18 cellular contexts compared by ENCODE assay signal in genomic region chr11:3010521-3011275, GRCh38. TPM values are rescaled to one million over a fixed set of nuclear protein-coding genes. Genes with fewer than 3 reads are reported as not detected.
A peak's percentile ranks its signal among the peaks of the same experiment; 100 is the strongest.
DNase-seq lines count a peak whose midpoint lies in the region; ATAC-seq and TF ChIP-seq lines count a peak whose summit lies in the region.
"Had no signal": no experiment of that assay in that cellular context is flagged by ENCODE, and none has a peak within 500 bp of the region (broad histone marks: within the 10 kb centered on the region; RNA-seq: fewer than 3 reads in every experiment).

No MANE protein-coding gene starts in this region.

- no peaks in the 10 kb centered on the region for H4K20me1 ChIP-seq in KMS-11 (ENCODE audit: insufficient read depth)

- CTCF ChIA-PET in activated CD8-positive, alpha-beta T cell treated with anti-CD3 and anti-CD28 coated beads for 36 hours (lab: Charles Lee), result interaction anchor here (1.5 kb wide), 1 partner anchor 27 kb away, joined by 4 read pairs; no protein-coding TSS in a partner anchor
- CTCF ChIA-PET in naive thymus-derived CD4-positive, alpha-beta T cell (lab: Charles Lee), result no interaction called here

- H3K4me1 Mint-ChIP-seq in activated CD8-positive, alpha-beta T cell treated with anti-CD3 and anti-CD28 coated beads for 36 hours (ENCODE audit: low read depth), result peaks cover 69% of the 10 kb centered on the region
- peaks cover 14 to 48% (median 24%) of the 10 kb centered on the region in 7 donors for H3K4me1 Mint-ChIP-seq in naive thymus-derived CD4-positive, alpha-beta T cell

- no peaks in the 10 kb centered on the region for H3K27me3 Mint-ChIP-seq in activated CD8-positive, alpha-beta T cell treated with anti-CD3 and anti-CD28 coated beads for 36 hours
- no peaks in the 10 kb centered on the region for H3K27me3 Mint-ChIP-seq in naive thymus-derived CD4-positive, alpha-beta T cell

- H3K4me1 ChIP-seq in KMS-11 (ENCODE audit: low read depth, poor library complexity, severe bottlenecking), result peaks cover 68% of the 10 kb centered on the region
- peaks cover 22 to 28% of the 10 kb centered on the region in 2 donors for H3K4me1 ChIP-seq in naive thymus-derived CD4-positive, alpha-beta T cell (ENCODE audit: control insufficient read depth in 2 of 2, insufficient read depth in 2 of 2, low read length in 2 of 2)
- H3K4me1 ChIP-seq: body of pancreas, testis had no signal

- H3K9ac ChIP-seq in KMS-11, result no peak overlapping the region; the same call in 1 of the 2 replicates

- peak overlapping the region; percentile 57 for H3K27ac ChIP-seq in KMS-11
- no peak overlapping the region for H3K27ac ChIP-seq in naive thymus-derived CD4-positive, alpha-beta T cell (ENCODE audit: low read depth, low read length)
- H3K27ac ChIP-seq: body of pancreas, C4-2B, neutrophil, testis had no signal

- H3K9me3 Mint-ChIP-seq in activated CD8-positive, alpha-beta T cell treated with anti-CD3 and anti-CD28 coated beads for 36 hours, result no peaks in the 10 kb centered on the region
- no peaks in the 10 kb centered on the region for H3K9me3 Mint-ChIP-seq in naive thymus-derived CD4-positive, alpha-beta T cell

- no peak overlapping the region for H3K4me3 ChIP-seq in KMS-11 (IDR thresholded peaks at IDR 0.05; ENCODE audit: insufficient read depth, low read depth, low read length)
- no peak overlapping the region for H3K4me3 ChIP-seq in naive thymus-derived CD4-positive, alpha-beta T cell (ENCODE audit: low read length)
- H3K4me3 ChIP-seq: body of pancreas, testis had no signal

- peak overlapping the region; percentile 79 for H3K4me2 ChIP-seq in KMS-11

- no peak overlapping the region for H2AFZ ChIP-seq in KMS-11 (ENCODE audit: low read depth)

- H3K36me3 Mint-ChIP-seq in activated CD8-positive, alpha-beta T cell treated with anti-CD3 and anti-CD28 coated beads for 36 hours (ENCODE audit: low read depth), result peaks cover 58% of the 10 kb centered on the region
- peaks cover 4 to 28% (median 13%) of the 10 kb centered on the region in 5 donors for H3K36me3 Mint-ChIP-seq in naive thymus-derived CD4-positive, alpha-beta T cell

- no peaks in the 10 kb centered on the region for H3K79me2 ChIP-seq in KMS-11 (ENCODE audit: insufficient read depth, low read depth)

- POLR2A ChIA-PET in activated CD8-positive, alpha-beta T cell treated with anti-CD3 and anti-CD28 coated beads for 36 hours (lab: Charles Lee), result interaction anchor here (0.5 to 1.3 kb wide), 2 partner anchors 20 to 30 kb away, joined by 4 read pairs; no protein-coding TSS in a partner anchor
- POLR2A ChIA-PET in naive thymus-derived CD4-positive, alpha-beta T cell (lab: Charles Lee), result no interaction called here

- intact Hi-C loops in activated CD8-positive, alpha-beta T cell treated with anti-CD3 and anti-CD28 coated beads for 36 hours (cut with micrococcal nuclease), result no loop called here
- intact Hi-C loops in naive thymus-derived CD4-positive, alpha-beta T cell (cut with micrococcal nuclease), result loop anchor here in 1 of 2 donors (5.0 kb wide), 1 partner anchor 82 kb away; no protein-coding TSS in a partner anchor

- ATAC-seq in activated CD8-positive, alpha-beta T cell treated with anti-CD3 and anti-CD28 coated beads for 36 hours, result no peak
- ATAC-seq in naive thymus-derived CD4-positive, alpha-beta T cell, result no peak
- no peak for ATAC-seq in HG03045 (IDR thresholded peaks at IDR 0.05; ENCODE audit: unreplicated experiment)
- ATAC-seq: body of pancreas, right cardiac atrium had no signal

- peak overlapping the region; percentile 65 for H3K27ac Mint-ChIP-seq in activated CD8-positive, alpha-beta T cell treated with anti-CD3 and anti-CD28 coated beads for 36 hours
- peak overlapping the region in 6 of 9 donors; percentile 28 to 92 (median 48) for H3K27ac Mint-ChIP-seq in naive thymus-derived CD4-positive, alpha-beta T cell

- DNase-seq in NCI-H146 (lab: John Stamatoyannopoulos, UW), result peak; percentile 46
- no peak for DNase-seq in NCI-H146 treated with DMSO at 0.1 percent for 48 hours (lab: John Stamatoyannopoulos, UW; ENCODE audit: unreplicated experiment)
- DNase-seq in activated CD8-positive, alpha-beta T cell treated with anti-CD3 and anti-CD28 coated beads for 36 hours, result no peak
- DNase-seq in naive thymus-derived CD4-positive, alpha-beta T cell, result no peak
- no peak for DNase-seq in kidney glomerular epithelial cell (lab: John Stamatoyannopoulos, UW)
- DNase-seq in stimulated activated CD4-positive, alpha-beta T cell treated with anti-CD3 and anti-CD28 coated beads, Interleukin-12 subunit alpha, Interleukin-12 subunit beta, amount 100 ng/mL, for 4 hours, result no peak
- DNase-seq: 8988T; body of pancreas; dermis blood vessel endothelial cell; HCEC 1CT; head of caudate nucleus; right cardiac atrium; stimulated activated CD4-positive, alpha-beta T cell treated with anti-CD3 and anti-CD28 coated beads, Interleukin-1b, Interleukin-23, amount 100 ng/mL, for 48 hours; testis had no signal

- H3K9me3 ChIP-seq in naive thymus-derived CD4-positive, alpha-beta T cell (ENCODE audit: control insufficient read depth in 2 of 3, low read length in 3 of 3), result no peaks in the 10 kb centered on the region
- H3K9me3 ChIP-seq: body of pancreas, neutrophil, testis had no signal

- no peaks in the 10 kb centered on the region for H3K36me3 ChIP-seq in KMS-11 (ENCODE audit: insufficient read depth)
- peaks cover 0 to 63% (median 0%) of the 10 kb centered on the region in 3 experiments for H3K36me3 ChIP-seq in naive thymus-derived CD4-positive, alpha-beta T cell (ENCODE audit: control insufficient read depth in 2 of 3, insufficient read depth in 3 of 3, low read length in 3 of 3)

- TF ChIP-seq CTCF in KMS-11 (conservative IDR thresholded peaks at IDR 0.05; ENCODE audit: low read depth, low read length), result no peak
- TF ChIP-seq CTCF in activated CD8-positive, alpha-beta T cell treated with anti-CD3 and anti-CD28 coated beads for 36 hours (IDR thresholded peaks at IDR 0.05), result no peak

- H3K4me3 Mint-ChIP-seq in activated CD8-positive, alpha-beta T cell treated with anti-CD3 and anti-CD28 coated beads for 36 hours, result no peak overlapping the region
- H3K4me3 Mint-ChIP-seq in naive thymus-derived CD4-positive, alpha-beta T cell, result peak overlapping the region in 1 of 10 donors; percentile 47

- H3K27me3 ChIP-seq in KMS-11 (ENCODE audit: insufficient read depth, low read depth), result no peaks in the 10 kb centered on the region
- H3K27me3 ChIP-seq in naive thymus-derived CD4-positive, alpha-beta T cell (ENCODE audit: control insufficient read depth in 2 of 2, insufficient read depth in 2 of 2, low read length in 2 of 2), result no peaks in the 10 kb centered on the region
- H3K27me3 ChIP-seq: body of pancreas, neutrophil, testis had no signal

RNA-seq across cellular contexts. Expression of gene NAP1L4, which starts 18.6 kb away (rescaled TPM):
- 100 to 1,000 TPM; 212 to 223 TPM for total RNA-seq in activated CD8-positive, alpha-beta T cell treated with anti-CD3 and anti-CD28 coated beads for 36 hours
- total RNA-seq in naive thymus-derived CD4-positive, alpha-beta T cell, result 100 to 1,000 TPM; 245 to 356 (median 294) TPM
- polyA plus RNA-seq in naive thymus-derived CD4-positive, alpha-beta T cell, result 100 to 1,000 TPM; 134 to 172 TPM

RNA-seq across cellular contexts. Expression of gene CARS1, which starts 46.5 kb away (rescaled TPM):
- 10 to 100 TPM; 82.7 to 88.2 TPM for total RNA-seq in activated CD8-positive, alpha-beta T cell treated with anti-CD3 and anti-CD28 coated beads for 36 hours
- 10 to 100 TPM; 27.8 to 70.4 (median 53.7) TPM for total RNA-seq in naive thymus-derived CD4-positive, alpha-beta T cell
- polyA plus RNA-seq in naive thymus-derived CD4-positive, alpha-beta T cell, result 10 to 100 TPM; 23.9 to 30.8 TPM
